ENCODE assay signal across 8 cellular contexts in genomic region chr7:41715000-41715399, GRCh38. TPM values are rescaled to one million over a fixed set of nuclear protein-coding genes. Genes with fewer than 3 reads are reported as not detected.
"Had no signal": no experiment of that assay in that cellular context is flagged by ENCODE, and none has a peak within 500 bp of the region (broad histone marks: within the 10 kb centered on the region; RNA-seq: fewer than 3 reads in every experiment).

No MANE protein-coding gene starts in this region.

- H3K9me3 Mint-ChIP-seq: IgD-negative memory B cell had no signal

- DNase-seq: IMR-90, KBM-7, KG1 had no signal

- FAIRE-seq: HTR-8/SVneo, K562 had no signal

- H3K27ac Mint-ChIP-seq: IgD-negative memory B cell had no signal

- H3K4me3 Mint-ChIP-seq: IgD-negative memory B cell had no signal

- H3K36me3 Mint-ChIP-seq: IgD-negative memory B cell had no signal

- H3K27ac ChIP-seq: HL-60 had no signal

- ATAC-seq: K562 had no signal

- H3K4me3 ChIP-seq: K562 had no signal

RNA-seq across cellular contexts. Expression of gene INHBA, which starts 12.1 kb away (rescaled TPM):
- total RNA-seq: HT-29 had no signal
- polyA plus RNA-seq: IgD-negative memory B cell, K562 had no signal
